ENCODE assay signal across 17 cellular contexts in the genomic region with DNA sequence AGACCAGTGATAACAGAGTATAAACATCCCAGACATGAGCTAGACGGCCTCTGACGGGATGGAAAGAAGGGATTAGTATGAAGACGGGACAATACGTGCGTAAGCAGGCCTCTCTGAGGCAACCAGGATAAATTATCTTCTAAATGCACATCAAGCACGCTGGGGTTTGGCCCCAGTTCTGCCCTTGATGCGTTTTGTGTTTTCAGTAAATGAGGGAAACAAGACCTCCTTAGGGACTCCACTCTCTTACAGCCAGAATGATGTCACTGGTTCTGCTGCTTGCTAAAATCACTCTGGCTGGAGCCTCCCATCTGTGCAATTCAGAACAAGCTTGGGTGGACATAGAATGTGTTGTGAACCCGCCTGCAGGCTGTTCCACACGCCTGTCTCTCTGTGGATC.
DNase-seq lines count a peak whose midpoint lies in the region; ATAC-seq and TF ChIP-seq lines count a peak whose summit lies in the region.
"Had no signal": no experiment of that assay in that cellular context is flagged by ENCODE, and none has a peak within 500 bp of the region (broad histone marks: within the 10 kb centered on the region; RNA-seq: fewer than 3 reads in every experiment).

No MANE protein-coding gene starts in this region.

- peaks cover 0 to 2% (median 0%) of the 10 kb centered on the region in 9 donors for H3K9me3 Mint-ChIP-seq in naive thymus-derived CD8-positive, alpha-beta T cell
- H3K9me3 Mint-ChIP-seq: stimulated activated memory B cell treated with anti-CD40 and anti-IgM and Interleukin-4, amounts not matched to agents 10 μg/mL and 1 μg/mL and 100 μg/mL, for 72 hours had no signal

- H2AFZ ChIP-seq in GM23248: no peak overlapping the region

- no peak overlapping the region for H3K4me3 ChIP-seq in GM23248
- H3K4me3 ChIP-seq in astrocyte of the spinal cord (ENCODE audit: low read depth, low read length): no peak overlapping the region
- H3K4me3 ChIP-seq in right cardiac atrium (ENCODE audit: low read length): no peak overlapping the region
- H3K4me3 ChIP-seq in gastrocnemius medialis: no peak overlapping the region
- H3K4me3 ChIP-seq: BLaER1 treated with 17β-estradiol and CSF1 and Interleukin-3, amounts not matched to agents 10 nM and 100 nM; pancreas had no signal

- H3K4me3 Mint-ChIP-seq in naive thymus-derived CD8-positive, alpha-beta T cell: no peak overlapping the region
- H3K4me3 Mint-ChIP-seq: stimulated activated memory B cell treated with anti-CD40 and anti-IgM and Interleukin-4, amounts not matched to agents 10 μg/mL and 1 μg/mL and 100 μg/mL, for 72 hours had no signal

- H3K27ac Mint-ChIP-seq in naive thymus-derived CD8-positive, alpha-beta T cell: no peak overlapping the region
- H3K27ac Mint-ChIP-seq: stimulated activated memory B cell treated with anti-CD40 and anti-IgM and Interleukin-4, amounts not matched to agents 10 μg/mL and 1 μg/mL and 100 μg/mL, for 72 hours had no signal

- peaks cover 19% of the 10 kb centered on the region for H3F3A ChIP-seq in GM23248 (ENCODE audit: insufficient read depth)

- no peak overlapping the region for H3K4me2 ChIP-seq in GM23248 (ENCODE audit: unreplicated experiment)
- H3K4me2 ChIP-seq: BLaER1 treated with 17β-estradiol and CSF1 and Interleukin-3, amounts not matched to agents 10 nM and 100 nM had no signal

- 43% methylated on average over 9 of the region's 9 CpGs for WGBS in GM23248 (ENCODE audit: low coverage in 1 of 2, low lambda C conversion rate in 2 of 2, missing lambda C conversion rate in 2 of 2), 2 experiments
- 34% methylated on average over 9 of the region's 9 CpGs for WGBS in right cardiac atrium

- no peaks in the 10 kb centered on the region for H4K20me1 ChIP-seq in GM23248 (ENCODE audit: insufficient read depth)
- H4K20me1 ChIP-seq: BLaER1 treated with 17β-estradiol and CSF1 and Interleukin-3, amounts not matched to agents 10 nM and 100 nM had no signal

- H3K27me3 ChIP-seq in GM23248 (replicated peaks; ENCODE audit: insufficient read depth): no peaks in the 10 kb centered on the region
- no peaks in the 10 kb centered on the region for H3K27me3 ChIP-seq in right cardiac atrium (ENCODE audit: control insufficient read depth, insufficient read depth)
- H3K27me3 ChIP-seq in gastrocnemius medialis: peaks cover 3 to 7% (median 6%) of the 10 kb centered on the region in 3 donors
- H3K27me3 ChIP-seq: BLaER1 treated with 17β-estradiol and CSF1 and Interleukin-3, amounts not matched to agents 10 nM and 100 nM; pancreas had no signal

- no peak overlapping the region for H3K9ac ChIP-seq in GM23248
- H3K9ac ChIP-seq: BLaER1 treated with 17β-estradiol and CSF1 and Interleukin-3, amounts not matched to agents 10 nM and 100 nM had no signal

- H3K9me3 ChIP-seq in GM23248 (ENCODE audit: low read depth) (no peaks in the 10 kb centered on the region), right cardiac atrium (ENCODE audit: control insufficient read depth, low read length) (no peaks in the 10 kb centered on the region), gastrocnemius medialis (no peaks in the 10 kb centered on the region)
- H3K9me3 ChIP-seq: BLaER1 treated with 17β-estradiol and CSF1 and Interleukin-3, amounts not matched to agents 10 nM and 100 nM; pancreas had no signal

- peaks cover 0 to 17% (median 2%) of the 10 kb centered on the region in 5 donors for H3K27me3 Mint-ChIP-seq in naive thymus-derived CD8-positive, alpha-beta T cell

- peak in 1 of 2 donors; percentile 8 for TF ChIP-seq POLR2A in gastrocnemius medialis (IDR thresholded peaks at IDR 0.05)

- peak; percentile 58 for DNase-seq in GM23248
- DNase-seq in astrocyte of the spinal cord (ENCODE audit: low read depth, low spot score): peak; percentile 33
- peak; percentile 72 to 92 (median 84) for DNase-seq in right cardiac atrium
- DNase-seq in gastrocnemius medialis: peak; percentile 40 to 80
- DNase-seq in NCI-H2107 (lab: John Stamatoyannopoulos, UW): no peak
- DNase-seq in naive thymus-derived CD8-positive, alpha-beta T cell: no peak
- DNase-seq in AML-193 (lab: John Stamatoyannopoulos, UW): no peak
- DNase-seq: activated CD8-positive, alpha-beta memory T cell treated with anti-CD3 and anti-CD28 coated beads, Interleukin-2, amount 50 U/mL, for 48 hours; head of caudate nucleus; NCI-H774; SIG-M5 had no signal

- no peaks in the 10 kb centered on the region for H3K36me3 ChIP-seq in GM23248 (ENCODE audit: low read depth)
- H3K36me3 ChIP-seq in gastrocnemius medialis: no peaks in the 10 kb centered on the region
- H3K36me3 ChIP-seq: BLaER1 treated with 17β-estradiol and CSF1 and Interleukin-3, amounts not matched to agents 10 nM and 100 nM; pancreas had no signal

- peaks cover 13% of the 10 kb centered on the region for H3K4me1 ChIP-seq in GM23248 (ENCODE audit: insufficient read depth)
- no peaks in the 10 kb centered on the region for H3K4me1 ChIP-seq in right cardiac atrium (ENCODE audit: control insufficient read depth, insufficient read depth, low read length)
- H3K4me1 ChIP-seq in gastrocnemius medialis: no peaks in the 10 kb centered on the region
- H3K4me1 ChIP-seq: pancreas had no signal

- H3K27ac ChIP-seq in GM23248 (no peak overlapping the region), right cardiac atrium (ENCODE audit: low read length) (peak overlapping the region; percentile 14), gastrocnemius medialis (peak overlapping the region in 2 of 4 donors; percentile 10 to 18)
- H3K27ac ChIP-seq: BLaER1 treated with 17β-estradiol and CSF1 and Interleukin-3, amounts not matched to agents 10 nM and 100 nM; pancreas; VCaP had no signal

- no peaks in the 10 kb centered on the region for H3K4me1 Mint-ChIP-seq in naive thymus-derived CD8-positive, alpha-beta T cell
- H3K4me1 Mint-ChIP-seq: stimulated activated memory B cell treated with anti-CD40 and anti-IgM and Interleukin-4, amounts not matched to agents 10 μg/mL and 1 μg/mL and 100 μg/mL, for 72 hours had no signal

- TF ChIP-seq CTCF in astrocyte of the spinal cord (IDR thresholded peaks at IDR 0.05; ENCODE audit: low read depth, low read length): no peak
- TF ChIP-seq CTCF in gastrocnemius medialis (IDR thresholded peaks at IDR 0.05 in 4 of 5, conservative IDR thresholded peaks at IDR 0.05 in 1 of 5): no peak

- POLR2A ChIA-PET in naive thymus-derived CD8-positive, alpha-beta T cell (lab: Charles Lee): no interaction called here

- in situ Hi-C loops in GM23248 (cut with MboI) (no loop called here), astrocyte of the spinal cord (cut with HindIII; ENCODE audit: low sequenced_read_pairs) (no loop called here), gastrocnemius medialis (cut with MboI; ENCODE audit: low sequenced_read_pairs in 4 of 4) (no loop called here)

- ATAC-seq in right cardiac atrium (peak; percentile 94), gastrocnemius medialis (peak; percentile 80 to 82), GM18867 (IDR thresholded peaks at IDR 0.05; ENCODE audit: unreplicated experiment) (no peak)
- no peak for ATAC-seq in naive thymus-derived CD8-positive, alpha-beta T cell
- ATAC-seq: HCT116; stimulated activated memory B cell treated with anti-CD40 and anti-IgM and Interleukin-4, amounts not matched to agents 10 μg/mL and 1 μg/mL and 100 μg/mL, for 72 hours had no signal

- intact Hi-C loops in right cardiac atrium (cut with DNase I) (no loop called here), gastrocnemius medialis (cut with DNase I; ENCODE audit: low total_unique reads) (no loop called here)

- H3K36me3 Mint-ChIP-seq in naive thymus-derived CD8-positive, alpha-beta T cell: no peaks in the 10 kb centered on the region
- H3K36me3 Mint-ChIP-seq: stimulated activated memory B cell treated with anti-CD40 and anti-IgM and Interleukin-4, amounts not matched to agents 10 μg/mL and 1 μg/mL and 100 μg/mL, for 72 hours had no signal

- no peaks in the 10 kb centered on the region for H3K79me2 ChIP-seq in GM23248 (ENCODE audit: insufficient read depth)

- H3K9me2 ChIP-seq in GM23248 (ENCODE audit: insufficient read depth): no peaks in the 10 kb centered on the region

Comparison
In these comparisons a context has a peak if more than half of its experiments do, and no peak if none do; other contexts are left out.
1. DNase-seq: peak in GM23248 (single experiment), astrocyte of the spinal cord (single experiment), right cardiac atrium (3 of 3) and gastrocnemius medialis (2 of 2); none in NCI-H2107 (single experiment), naive thymus-derived CD8-positive, alpha-beta T cell (0 of 10) and AML-193 (0 of 2).
2. ATAC-seq: peak in right cardiac atrium (2 of 2) and gastrocnemius medialis (2 of 2); none in GM18867 (single experiment) and naive thymus-derived CD8-positive, alpha-beta T cell (0 of 2).